9 cellular contexts compared by ENCODE assay signal in genomic region chr6:25971187-25971811, GRCh38. TPM values are rescaled to one million over a fixed set of nuclear protein-coding genes. Genes with fewer than 3 reads are reported as not detected.
DNase-seq lines count a peak whose midpoint lies in the region; ATAC-seq and TF ChIP-seq lines count a peak whose summit lies in the region.
"Had no signal": no experiment of that assay in that cellular context is flagged by ENCODE, and none has a peak within 500 bp of the region (broad histone marks: within the 10 kb centered on the region; RNA-seq: fewer than 3 reads in every experiment).

No MANE protein-coding gene starts in this region.

- peaks cover 43 to 62% of the 10 kb centered on the region in 2 donors for H3K36me3 Mint-ChIP-seq in activated T-cell treated with anti-CD3 and anti-CD28 coated beads, Interleukin-2, amount 50 U/mL, for 72 hours (ENCODE audit: insufficient read depth in 2 of 2)
- peaks cover 29% of the 10 kb centered on the region for H3K36me3 Mint-ChIP-seq in progenitor cell of endocrine pancreas (ENCODE audit: insufficient read depth)

- H3K27me3 Mint-ChIP-seq in activated T-cell treated with anti-CD3 and anti-CD28 coated beads, Interleukin-2, amount 50 U/mL, for 72 hours (ENCODE audit: low read depth): no peaks in the 10 kb centered on the region
- H3K27me3 Mint-ChIP-seq in progenitor cell of endocrine pancreas: no peaks in the 10 kb centered on the region

- peak overlapping the region; percentile 73 for H3K27ac Mint-ChIP-seq in activated T-cell treated with anti-CD3 and anti-CD28 coated beads, Interleukin-2, amount 50 U/mL, for 72 hours
- H3K27ac Mint-ChIP-seq in progenitor cell of endocrine pancreas: no peak overlapping the region

- H3K4me1 ChIP-seq in ascending aorta (peaks cover 20 to 35% of the 10 kb centered on the region in 2 donors), left lung (peaks cover 29 to 53% of the 10 kb centered on the region in 2 donors), uterus (peaks cover 7 to 9% of the 10 kb centered on the region in 2 donors)

- no peak for TF ChIP-seq POLR2A in uterus (IDR thresholded peaks at IDR 0.05)

- peaks cover 71% of the 10 kb centered on the region for H3K4me1 Mint-ChIP-seq in activated T-cell treated with anti-CD3 and anti-CD28 coated beads, Interleukin-2, amount 50 U/mL, for 72 hours (ENCODE audit: low read depth)
- H3K4me1 Mint-ChIP-seq in progenitor cell of endocrine pancreas (ENCODE audit: low read depth): peaks cover 18% of the 10 kb centered on the region

- TF ChIP-seq CTCF in ascending aorta (IDR thresholded peaks at IDR 0.05): no peak
- TF ChIP-seq CTCF in left lung (IDR thresholded peaks at IDR 0.05): no peak
- TF ChIP-seq CTCF in uterus (IDR thresholded peaks at IDR 0.05): no peak
- TF ChIP-seq CTCF in progenitor cell of endocrine pancreas (IDR thresholded peaks at IDR 0.05; ENCODE audit: unreplicated experiment): no peak

- peaks cover 66 to 79% of the 10 kb centered on the region in 2 donors for H3K36me3 ChIP-seq in ascending aorta
- peaks cover 0 to 100% of the 10 kb centered on the region in 2 donors for H3K36me3 ChIP-seq in left lung
- no peaks in the 10 kb centered on the region for H3K36me3 ChIP-seq in uterus

- no peaks in the 10 kb centered on the region for H3K9me3 Mint-ChIP-seq in activated T-cell treated with anti-CD3 and anti-CD28 coated beads, Interleukin-2, amount 50 U/mL, for 72 hours
- no peaks in the 10 kb centered on the region for H3K9me3 Mint-ChIP-seq in progenitor cell of endocrine pancreas (ENCODE audit: low read depth)

- ATAC-seq in activated T-cell treated with anti-CD3 and anti-CD28 coated beads, Interleukin-2, amount 50 U/mL, for 72 hours (replicated peaks in 1 of 2): no peak
- ATAC-seq in left lung (peak; percentile 91), GM18867 (IDR thresholded peaks at IDR 0.05; ENCODE audit: unreplicated experiment) (no peak)

- DNase-seq in activated T-cell treated with anti-CD3 and anti-CD28 coated beads, Interleukin-2, amount 50 U/mL, for 72 hours: no peak
- DNase-seq in activated T-cell treated with anti-CD3 and anti-CD28 coated beads, Interleukin-2, amount 50 U/mL, for 48 hours: no peak
- DNase-seq in ascending aorta (ENCODE audit: low spot score in 2 of 2) (peak in 1 of 2 donors; percentile 81), left lung (peak in 1 of 2 donors; percentile 47), uterus (peak; percentile 56 to 73), NCI-H1417 (lab: John Stamatoyannopoulos, UW) (no peak), progenitor cell of endocrine pancreas (ENCODE audit: low spot score, unreplicated experiment) (no peak)

- H3K4me3 ChIP-seq in ascending aorta (peak overlapping the region in 1 of 2 donors; percentile 26), left lung (no peak overlapping the region), uterus (no peak overlapping the region)

- intact Hi-C loops in ascending aorta (cut with DNase I) (loop anchor here (1.0 kb wide), 1 partner anchor 21 kb away; no protein-coding TSS in a partner anchor), left lung (cut with DNase I) (no loop called here), uterus (cut with DNase I; ENCODE audit: low total_unique reads) (no loop called here)

- no peaks in the 10 kb centered on the region for H3K27me3 ChIP-seq in ascending aorta
- no peaks in the 10 kb centered on the region for H3K27me3 ChIP-seq in left lung
- H3K27me3 ChIP-seq in uterus: no peaks in the 10 kb centered on the region

- H3K27ac ChIP-seq in ascending aorta (peak overlapping the region; percentile 68 to 77), left lung (peak overlapping the region; percentile 29 to 45), uterus (peak overlapping the region; percentile 66 to 72)

- peak overlapping the region in 1 of 2 donors; percentile 32 for H3K4me3 Mint-ChIP-seq in activated T-cell treated with anti-CD3 and anti-CD28 coated beads, Interleukin-2, amount 50 U/mL, for 72 hours
- no peak overlapping the region for H3K4me3 Mint-ChIP-seq in progenitor cell of endocrine pancreas (ENCODE audit: low read depth)

- H3K9me3 ChIP-seq in ascending aorta (no peaks in the 10 kb centered on the region), left lung (no peaks in the 10 kb centered on the region), uterus (no peaks in the 10 kb centered on the region)

RNA-seq across cellular contexts. Expression of gene TRIM38, which starts 8.7 kb away (rescaled TPM):
- total RNA-seq in activated T-cell treated with anti-CD3 and anti-CD28 coated beads, Interleukin-2, amount 50 U/mL, for 72 hours: 10 to 100 TPM; 21.3 to 39.9 TPM
- total RNA-seq in ascending aorta (7.6 TPM), left lung (10 to 100 TPM; 13.1 to 15.9 TPM), uterus (10 to 100 TPM in 3 of 4 donors, 1 to 10 TPM in 1; 9.1 to 18.5 (median 10.6) TPM), progenitor cell of endocrine pancreas (5.7 and 5.9 TPM in 2 replicates)

RNA-seq across cellular contexts. Expression of gene SLC17A2, which starts 40.8 kb away (rescaled TPM):
- total RNA-seq in activated T-cell treated with anti-CD3 and anti-CD28 coated beads, Interleukin-2, amount 50 U/mL, for 72 hours: not detected
- total RNA-seq in ascending aorta (not detected), left lung (not detected), uterus (not detected), progenitor cell of endocrine pancreas (not detected in 2 replicates)
- total RNA-seq: T-helper 2 cell treated with Interferon-gamma antibody and Interleukin-4, amounts not matched to agents 100 ng/mL and 5 ng/mL, for 36 hours had no signal

Comparison
In these comparisons a context has a peak if more than half of its experiments do, and no peak if none do; other contexts are left out.
1. DNase-seq: peak in uterus (2 of 2); none in activated T-cell treated with anti-CD3 and anti-CD28 coated beads, Interleukin-2, amount 50 U/mL, for 72 hours (0 of 2), activated T-cell treated with anti-CD3 and anti-CD28 coated beads, Interleukin-2, amount 50 U/mL, for 48 hours (0 of 2), NCI-H1417 (0 of 3) and progenitor cell of endocrine pancreas (single experiment).
2. Peak in every context shown above with its lines, with median percentiles within 50 percentile points of each other: H3K27ac ChIP-seq.